ENCODE assay signal across 1 cellular context in genomic region chr16:73065617-73066313, GRCh38.
TF ChIP-seq lines count a peak whose summit lies in the region.

No MANE protein-coding gene starts in this region.

TF ChIP-seq in K562, 482 proteins besides CTCF, POLR2A, EP300 and RAD21 (continued from another document):
- no peak for TF ChIP-seq ZBTB2 (IDR thresholded peaks at IDR 0.05)
TF ChIP-seq in K562: peak in this region for 1.
